Comparison of ENCODE assay signal across 24 cellular contexts in the genomic region with DNA sequence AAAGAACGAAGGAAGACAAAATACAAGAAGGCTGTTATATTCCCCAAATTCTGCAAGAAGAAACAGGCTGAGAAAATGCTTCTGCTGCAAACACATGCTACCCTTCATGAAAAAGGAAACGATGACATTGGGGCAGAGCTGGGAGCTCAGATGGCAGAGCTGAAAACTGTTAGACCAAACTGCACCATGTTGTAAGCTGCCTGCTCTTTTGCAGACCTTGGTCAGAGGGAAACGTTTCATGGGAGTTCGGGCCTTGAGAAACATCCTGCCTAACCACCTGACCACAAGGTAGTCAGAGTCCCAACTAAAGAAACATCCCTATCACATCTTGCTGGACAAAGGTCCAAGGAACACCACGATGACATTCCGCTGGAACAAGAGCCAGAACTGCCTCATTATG.
A peak's percentile ranks its signal among the peaks of the same experiment; 100 is the strongest.
DNase-seq lines count a peak whose midpoint lies in the region; ATAC-seq and TF ChIP-seq lines count a peak whose summit lies in the region.
"Had no signal": no experiment of that assay in that cellular context is flagged by ENCODE, and none has a peak within 500 bp of the region (broad histone marks: within the 10 kb centered on the region; RNA-seq: fewer than 3 reads in every experiment).

No MANE protein-coding gene starts in this region.

- no peak overlapping the region for H2BK12ac ChIP-seq in trophoblast cell (ENCODE audit: low read length)

- peaks cover 52% of the 10 kb centered on the region for H3K4me1 Mint-ChIP-seq in dendritic cell treated with granulocyte-macrophage colony-stimulating factor and Interleukin-4, amounts not matched to agents 40 ng/mL and 50 ng/mL, for 4 days (ENCODE audit: low read depth)

- peak overlapping the region; percentile 36 for H3K4me2 ChIP-seq in OCI-LY3 (ENCODE audit: low read length)
- H3K4me2 ChIP-seq in trophoblast cell (ENCODE audit: low read length), result no peak overlapping the region

- H3K4me1 ChIP-seq in OCI-LY3 (ENCODE audit: low read length) (peaks cover 72% of the 10 kb centered on the region), right atrium auricular region (no peaks in the 10 kb centered on the region), trophoblast cell (ENCODE audit: control insufficient read depth in 1 of 2, insufficient read depth in 2 of 2, low read length in 2 of 2) (no peaks in the 10 kb centered on the region)

- H2AK5ac ChIP-seq in trophoblast cell (ENCODE audit: low read length), result no peak overlapping the region

- no peak overlapping the region for H2AFZ ChIP-seq in OCI-LY3 (ENCODE audit: low read depth, low read length)
- H2AFZ ChIP-seq in trophoblast cell (ENCODE audit: insufficient read depth, low read length, poor library complexity), result no peak overlapping the region

- H3K4ac ChIP-seq in trophoblast cell (ENCODE audit: low read depth, low read length), result no peak overlapping the region

- intact Hi-C loops in dendritic cell treated with granulocyte-macrophage colony-stimulating factor and Interleukin-4, amounts not matched to agents 40 ng/mL and 50 ng/mL, for 4 days (cut with micrococcal nuclease), result no loop called here

- H3K9ac ChIP-seq in OCI-LY3 (ENCODE audit: low read length) (peak overlapping the region; percentile 25; the same call in 1 of the 2 replicates), trophoblast cell (ENCODE audit: low read length) (no peak overlapping the region)

- no peak for TF ChIP-seq CTCF in HL-60 (IDR thresholded peaks at IDR 0.05; ENCODE audit: insufficient read depth, low read length)
- TF ChIP-seq CTCF in OCI-LY3 (IDR thresholded peaks at IDR 0.05; ENCODE audit: low read depth, low read length), result no peak
- TF ChIP-seq CTCF in right atrium auricular region (IDR thresholded peaks at IDR 0.05), result no peak

- DNase-seq in AML-193 (lab: John Stamatoyannopoulos, UW) (peak; percentile 29 to 47), HL-60 (ENCODE audit: low read depth in 1 of 2, low spot score in 1 of 2) (peak in 1 of 2 experiments; percentile 81), right atrium auricular region (ENCODE audit: low spot score) (no peak), trophoblast cell (no peak), NCI-H510A treated with DMSO at 0.1 percent for 48 hours (lab: John Stamatoyannopoulos, UW) (no peak)
- DNase-seq: C1 segment of cervical spinal cord; CD4-positive, alpha-beta memory T cell; COR-L47; DMS53; H7; MG63; NCI-H1105; NCI-H146; NCI-H1930; NCI-H2107; NCI-H446; NCI-H526; NCI-H82; T-helper 1 cell had no signal

- no peaks in the 10 kb centered on the region for H3K36me3 Mint-ChIP-seq in dendritic cell treated with granulocyte-macrophage colony-stimulating factor and Interleukin-4, amounts not matched to agents 40 ng/mL and 50 ng/mL, for 4 days (ENCODE audit: low read depth)

- H4K8ac ChIP-seq in trophoblast cell (ENCODE audit: low read depth, low read length), result no peak overlapping the region

- no peak overlapping the region for H3K4me3 ChIP-seq in HL-60 (replicated peaks; ENCODE audit: insufficient read depth, low read length)
- H3K4me3 ChIP-seq in OCI-LY3 (ENCODE audit: low read length), result peak overlapping the region; percentile 2; the same call in 1 of the 2 replicates
- no peak overlapping the region for H3K4me3 ChIP-seq in right atrium auricular region
- H3K4me3 ChIP-seq in trophoblast cell (ENCODE audit: low read depth, low read length), result no peak overlapping the region
- H3K4me3 ChIP-seq: MG63 had no signal

- no peak overlapping the region for H4K12ac ChIP-seq in trophoblast cell (ENCODE audit: low read depth, low read length)

- H4K20me1 ChIP-seq in OCI-LY3 (ENCODE audit: insufficient read depth, low read length), result no peaks in the 10 kb centered on the region

- H3K18ac ChIP-seq in trophoblast cell (ENCODE audit: low read length), result no peak overlapping the region

- H3K27me3 ChIP-seq in HL-60 (ENCODE audit: insufficient read depth, poor library complexity, severe bottlenecking), result no peaks in the 10 kb centered on the region
- H3K27me3 ChIP-seq in OCI-LY3 (ENCODE audit: low read depth, low read length), result no peaks in the 10 kb centered on the region
- H3K27me3 ChIP-seq in right atrium auricular region, result no peaks in the 10 kb centered on the region
- H3K27me3 ChIP-seq in trophoblast cell (ENCODE audit: insufficient read depth, low read length), result no peaks in the 10 kb centered on the region
- H3K27me3 ChIP-seq: MG63 had no signal

- H3K36me3 ChIP-seq in OCI-LY3 (replicated peaks; ENCODE audit: low read depth, low read length) (peaks cover 12% of the 10 kb centered on the region), right atrium auricular region (no peaks in the 10 kb centered on the region), trophoblast cell (ENCODE audit: control insufficient read depth in 1 of 2, insufficient read depth in 2 of 2, low read length in 2 of 2) (no peaks in the 10 kb centered on the region)
- H3K36me3 ChIP-seq: MG63 had no signal

- H3K9me3 ChIP-seq in OCI-LY3 (ENCODE audit: insufficient read depth, low read length), result peaks cover 5% of the 10 kb centered on the region; the same call in 1 of the 2 replicates
- no peaks in the 10 kb centered on the region for H3K9me3 ChIP-seq in right atrium auricular region
- no peaks in the 10 kb centered on the region for H3K9me3 ChIP-seq in trophoblast cell (ENCODE audit: insufficient read depth, low read depth, low read length)
- H3K9me3 ChIP-seq: MG63 had no signal

- H3K27ac ChIP-seq in HL-60 (replicated peaks), result peak overlapping the region; percentile 67
- H3K27ac ChIP-seq in OCI-LY3 (ENCODE audit: low read length), result peak overlapping the region; percentile 43
- no peak overlapping the region for H3K27ac ChIP-seq in right atrium auricular region
- H3K27ac ChIP-seq in trophoblast cell (ENCODE audit: low read depth, low read length), result no peak overlapping the region

- peak overlapping the region; percentile 92 for H3K27ac Mint-ChIP-seq in dendritic cell treated with granulocyte-macrophage colony-stimulating factor and Interleukin-4, amounts not matched to agents 40 ng/mL and 50 ng/mL, for 4 days
- H3K27ac Mint-ChIP-seq: CD4-positive, alpha-beta memory T cell; T-helper 2 cell treated with Interferon-gamma antibody and Interleukin-4, amounts not matched to agents 5 μg/mL and 100 μg/mL, for 36 hours had no signal

- ATAC-seq in GM18511 (IDR thresholded peaks at IDR 0.05; ENCODE audit: unreplicated experiment), result no peak
- ATAC-seq: Panc1 had no signal

- H3K79me2 ChIP-seq in OCI-LY3 (ENCODE audit: low read length) (no peaks in the 10 kb centered on the region), trophoblast cell (ENCODE audit: control insufficient read depth, insufficient read depth, low read length, poor library complexity) (no peaks in the 10 kb centered on the region)

- no peak overlapping the region for H2BK5ac ChIP-seq in trophoblast cell (ENCODE audit: low read depth, low read length, poor library complexity)

- no peak overlapping the region for H3K23ac ChIP-seq in trophoblast cell (ENCODE audit: low read length)

- H3K9me3 Mint-ChIP-seq in dendritic cell treated with granulocyte-macrophage colony-stimulating factor and Interleukin-4, amounts not matched to agents 40 ng/mL and 50 ng/mL, for 4 days, result no peaks in the 10 kb centered on the region

- no peak overlapping the region for H2BK120ac ChIP-seq in trophoblast cell (ENCODE audit: insufficient read depth, low read length, poor library complexity)

- no peak overlapping the region for H3K4me3 Mint-ChIP-seq in dendritic cell treated with granulocyte-macrophage colony-stimulating factor and Interleukin-4, amounts not matched to agents 40 ng/mL and 50 ng/mL, for 4 days
- H3K4me3 Mint-ChIP-seq: CD4-positive, alpha-beta memory T cell; T-helper 2 cell treated with Interferon-gamma antibody and Interleukin-4, amounts not matched to agents 5 μg/mL and 100 μg/mL, for 36 hours had no signal

- no CpG with 5 or more reads among the region's 6 CpGs for WGBS in trophoblast cell (ENCODE audit: extremely low coverage, insufficient coverage, insufficient read length)

- no peaks in the 10 kb centered on the region for H3K79me1 ChIP-seq in trophoblast cell (ENCODE audit: low read length)

- H4K91ac ChIP-seq in trophoblast cell (ENCODE audit: low read depth, low read length), result no peak overlapping the region

- H3K27me3 Mint-ChIP-seq in dendritic cell treated with granulocyte-macrophage colony-stimulating factor and Interleukin-4, amounts not matched to agents 40 ng/mL and 50 ng/mL, for 4 days, result no peaks in the 10 kb centered on the region
- H3K27me3 Mint-ChIP-seq: CD4-positive, alpha-beta memory T cell had no signal

- no peak overlapping the region for H3K14ac ChIP-seq in trophoblast cell (ENCODE audit: low read length)

Comparison
In these comparisons a context has a peak if more than half of its experiments do, and no peak if none do; other contexts are left out.
1. DNase-seq: peak in AML-193 (2 of 2); none in right atrium auricular region (single experiment), trophoblast cell (0 of 2) and NCI-H510A treated with DMSO at 0.1 percent for 48 hours (single experiment).
2. H3K27ac ChIP-seq: peak in HL-60 (single experiment) and OCI-LY3 (single experiment); none in right atrium auricular region (0 of 2) and trophoblast cell (single experiment).